1 cellular context compared by ENCODE assay signal in the genomic region with DNA sequence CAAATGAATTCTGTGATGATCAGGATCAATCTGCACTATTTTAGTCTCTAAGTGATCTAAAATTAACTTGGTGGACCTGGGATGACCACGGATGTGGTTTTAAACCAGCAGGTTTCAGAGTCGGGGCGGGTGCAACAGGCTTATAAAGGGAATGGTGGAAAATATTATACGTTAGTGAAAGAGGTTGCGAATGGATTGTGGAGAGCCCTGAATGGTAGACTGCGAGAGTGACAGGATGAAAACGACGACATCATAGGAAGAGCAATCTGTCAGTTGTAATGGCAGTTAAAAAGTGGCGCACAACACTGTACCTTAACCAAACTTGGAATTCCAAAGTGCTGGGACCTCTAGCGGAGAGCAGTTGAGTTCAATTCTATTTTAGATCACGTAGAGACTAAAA.
TF ChIP-seq lines count a peak whose summit lies in the region.

No MANE protein-coding gene starts in this region.

TF ChIP-seq in SK-N-SH, 30 proteins besides CTCF, POLR2A, EP300 and RAD21 (continued from another document):
- no peak for TF ChIP-seq ZBTB33 (IDR thresholded peaks at IDR 0.05; ENCODE audit: borderline replicate concordance, low read depth)
